In genomic region chr2:217966399-217967068, GRCh38 we compare ENCODE assay signal across 12 cellular contexts. TPM values are rescaled to one million over a fixed set of nuclear protein-coding genes. Genes with fewer than 3 reads are reported as not detected.
DNase-seq lines count a peak whose midpoint lies in the region; ATAC-seq and TF ChIP-seq lines count a peak whose summit lies in the region.
"Had no signal": no experiment of that assay in that cellular context is flagged by ENCODE, and none has a peak within 500 bp of the region (broad histone marks: within the 10 kb centered on the region; RNA-seq: fewer than 3 reads in every experiment).

No MANE protein-coding gene starts in this region.

- TF ChIP-seq CTCF in SK-N-SH (IDR thresholded peaks at IDR 0.05) (no peak), gastroesophageal sphincter (IDR thresholded peaks at IDR 0.05) (no peak), uterus (IDR thresholded peaks at IDR 0.05) (no peak)

- no peak for TF ChIP-seq RAD21 in SK-N-SH (IDR thresholded peaks at IDR 0.05; ENCODE audit: low read length)

- H3K14ac ChIP-seq in neuronal stem cell (ENCODE audit: low read length): no peak overlapping the region

- WGBS in SK-N-SH (ENCODE audit: low lambda C conversion rate): 89% methylated on average over 10 of the region's 10 CpGs
- WGBS in gastroesophageal sphincter (ENCODE audit: low coverage in 1 of 2), 2 donors: 10 to 16% methylated on average over 3 to 5 of the region's 10 CpGs
- no CpG with 5 or more reads among the region's 10 CpGs for WGBS in neuronal stem cell (ENCODE audit: extremely low coverage in 2 of 2, insufficient read length in 2 of 2, insufficient replicate concordance in 1 of 2), 2 donors

- H3K18ac ChIP-seq in neuronal stem cell (ENCODE audit: low read length): peak overlapping the region; percentile 45

- H3K23ac ChIP-seq in neuronal stem cell (ENCODE audit: low read depth, low read length, poor library complexity): no peak overlapping the region

- no peak overlapping the region for H4K91ac ChIP-seq in neuronal stem cell (ENCODE audit: low read depth, low read length, poor library complexity)

- H3K27me3 ChIP-seq in SK-N-SH (ENCODE audit: insufficient read depth) (no peaks in the 10 kb centered on the region), gastroesophageal sphincter (no peaks in the 10 kb centered on the region), neuronal stem cell (ENCODE audit: control insufficient read depth in 3 of 3, insufficient read depth in 3 of 3, low read depth in 1 of 3, low read length in 3 of 3) (no peaks in the 10 kb centered on the region), uterus (no peaks in the 10 kb centered on the region)
- H3K27me3 ChIP-seq: upper lobe of left lung had no signal

- H2BK120ac ChIP-seq in neuronal stem cell (ENCODE audit: low read depth, low read length): no peak overlapping the region

- no peak overlapping the region for H2BK12ac ChIP-seq in neuronal stem cell (ENCODE audit: low read length)

- no peaks in the 10 kb centered on the region for H3K79me1 ChIP-seq in neuronal stem cell (ENCODE audit: low read depth, low read length)

- no peak overlapping the region for H4K8ac ChIP-seq in neuronal stem cell (ENCODE audit: low read depth, low read length)

- no peak overlapping the region for H3K4ac ChIP-seq in neuronal stem cell (ENCODE audit: low read length)

- intact Hi-C loops in uterus (cut with DNase I; ENCODE audit: low total_unique reads): no loop called here

- ATAC-seq in SK-N-SH treated with all-trans-retinoic acid at 6 μM for 48 hours: no peak
- no peak for ATAC-seq in gastroesophageal sphincter
- ATAC-seq in HG03135 (IDR thresholded peaks at IDR 0.05; ENCODE audit: unreplicated experiment): no peak

- no peak overlapping the region for H2AK5ac ChIP-seq in neuronal stem cell (ENCODE audit: low read depth, low read length)

- TF ChIP-seq EP300 in SK-N-SH (IDR thresholded peaks at IDR 0.05; ENCODE audit: borderline replicate concordance in 1 of 2, low read depth in 1 of 2, low read length in 1 of 2) (no peak), gastroesophageal sphincter (IDR thresholded peaks at IDR 0.05) (no peak)

- H3K4me3 ChIP-seq in SK-N-SH (ENCODE audit: low read depth in 2 of 2, low read length in 1 of 2) (no peak overlapping the region), gastroesophageal sphincter (no peak overlapping the region), neuronal stem cell (ENCODE audit: low read length in 2 of 2) (no peak overlapping the region), uterus (no peak overlapping the region)
- H3K4me3 ChIP-seq: upper lobe of left lung had no signal

- peaks cover 12% of the 10 kb centered on the region for H3F3A ChIP-seq in SK-N-SH (replicated peaks; ENCODE audit: insufficient read depth)

- TF ChIP-seq POLR2A in gastroesophageal sphincter (IDR thresholded peaks at IDR 0.05): no peak
- TF ChIP-seq POLR2A in uterus (IDR thresholded peaks at IDR 0.05): no peak

- H2AFZ ChIP-seq in SK-N-SH (ENCODE audit: low read depth): no peak overlapping the region
- H2AFZ ChIP-seq in neuronal stem cell (ENCODE audit: low read length): peak overlapping the region; percentile 15

- H3K27ac ChIP-seq in SK-N-SH (ENCODE audit: low read depth in 2 of 2, low read length in 1 of 2): 0 out of 4 replicates have a peak overlapping the region, but pooled peaks of 1 of the 2 experiments have one; percentile 14
- H3K27ac ChIP-seq in gastroesophageal sphincter: peak overlapping the region; percentile 9 to 95 (median 82)
- H3K27ac ChIP-seq in neuronal stem cell (replicated peaks; ENCODE audit: low read length): no peak overlapping the region
- H3K27ac ChIP-seq in uterus: peak overlapping the region; percentile 91 to 97
- H3K27ac ChIP-seq in substantia nigra (ENCODE audit: low read depth, low read length, poor library complexity, severe bottlenecking): no peak overlapping the region
- H3K27ac ChIP-seq: RWPE1 had no signal

- H3K9me2 ChIP-seq in SK-N-SH: no peaks in the 10 kb centered on the region

- POLR2A ChIA-PET in SK-N-SH (lab: Yijun Ruan, JAX): no interaction called here

- H2BK15ac ChIP-seq in neuronal stem cell (ENCODE audit: low read length): no peak overlapping the region

- H3K79me2 ChIP-seq in SK-N-SH (ENCODE audit: insufficient read depth): peaks cover 74% of the 10 kb centered on the region

- H3K4me2 ChIP-seq in SK-N-SH: peak overlapping the region; percentile 46; the same call in 1 of the 2 replicates
- no peak overlapping the region for H3K4me2 ChIP-seq in neuronal stem cell (ENCODE audit: insufficient read depth, low read length, poor library complexity, severe bottlenecking)

- CTCF ChIA-PET in SK-N-SH (lab: Yijun Ruan, JAX): interaction anchor here (0.6 to 3.6 kb wide), 5 partner anchors 17 to 181 kb away, joined by 3 to 12 read pairs (median 5); no protein-coding TSS in a partner anchor

- H3K9me3 ChIP-seq in SK-N-SH: no peaks in the 10 kb centered on the region
- H3K9me3 ChIP-seq in gastroesophageal sphincter: no peaks in the 10 kb centered on the region
- no peaks in the 10 kb centered on the region for H3K9me3 ChIP-seq in neuronal stem cell (replicated peaks in 1 of 2; ENCODE audit: control insufficient read depth in 2 of 2, insufficient read depth in 1 of 2, low read depth in 1 of 2, low read length in 2 of 2)
- no peaks in the 10 kb centered on the region for H3K9me3 ChIP-seq in uterus
- H3K9me3 ChIP-seq: upper lobe of left lung had no signal

- H3K36me3 ChIP-seq in SK-N-SH (replicated peaks in 1 of 2; ENCODE audit: control insufficient read depth in 1 of 2, insufficient read depth in 2 of 2, low read length in 1 of 2) (peaks cover 3 to 28% of the 10 kb centered on the region in 2 experiments), gastroesophageal sphincter (no peaks in the 10 kb centered on the region), neuronal stem cell (replicated peaks in 1 of 2; ENCODE audit: control insufficient read depth in 2 of 2, insufficient read depth in 2 of 2, low read length in 2 of 2) (no peaks in the 10 kb centered on the region), uterus (no peaks in the 10 kb centered on the region)
- H3K36me3 ChIP-seq: upper lobe of left lung had no signal

- peaks cover 74% of the 10 kb centered on the region for H4K20me1 ChIP-seq in SK-N-SH (ENCODE audit: insufficient read depth)

- peaks cover 12 to 34% of the 10 kb centered on the region in 2 experiments; a peak in 2 of 4 replicates for H3K4me1 ChIP-seq in SK-N-SH (ENCODE audit: control insufficient read depth in 1 of 2, insufficient read depth in 2 of 2, low read depth in 1 of 2, low read length in 1 of 2)
- H3K4me1 ChIP-seq in gastroesophageal sphincter: peaks cover 12 to 90% (median 36%) of the 10 kb centered on the region in 3 donors
- peaks cover 0 to 12% of the 10 kb centered on the region in 2 donors for H3K4me1 ChIP-seq in neuronal stem cell (ENCODE audit: control insufficient read depth in 2 of 2, insufficient read depth in 1 of 2, low read depth in 1 of 2, low read length in 2 of 2)
- H3K4me1 ChIP-seq in uterus: peaks cover 0 to 12% of the 10 kb centered on the region in 2 donors

- DNase-seq in SK-N-SH (no peak), neuronal stem cell (ENCODE audit: low spot score) (no peak), uterus (peak in 1 of 2 donors; percentile 13), substantia nigra (lab: John Stamatoyannopoulos, UW) (no peak), GM19238 (ENCODE audit: insufficient read length, low spot score) (no peak)
- DNase-seq: activated naive CD4-positive, alpha-beta T cell treated with anti-CD3 and anti-CD28 coated beads, Interleukin-2, amount 10 ng/mL, durations not matched to agents 7 days and 5 days had no signal

- no peak overlapping the region for H2BK5ac ChIP-seq in neuronal stem cell (ENCODE audit: low read length)

- no peak overlapping the region for H3K9ac ChIP-seq in SK-N-SH
- no peak overlapping the region for H3K9ac ChIP-seq in neuronal stem cell (ENCODE audit: low read depth, low read length, poor library complexity)

TF ChIP-seq in SK-N-SH, 30 proteins besides CTCF, POLR2A, EP300 and RAD21 (continues in another document):
- TF ChIP-seq GABPA (IDR thresholded peaks at IDR 0.05; ENCODE audit: low read depth) (no peak), IRF3 (IDR thresholded peaks at IDR 0.05; ENCODE audit: low read depth, low read length) (no peak), RCOR1 (IDR thresholded peaks at IDR 0.05; ENCODE audit: low read length) (no peak)

TF ChIP-seq in SK-N-SH treated with all-trans-retinoic acid at 6 μM for 48 hours, 23 proteins besides CTCF, POLR2A, EP300 and RAD21:
- TF ChIP-seq ISL1 (CRISPR knock-in tag; IDR thresholded peaks at IDR 0.05) (no peak), PPARA (CRISPR knock-in tag; IDR thresholded peaks at IDR 0.05; ENCODE audit: borderline replicate concordance) (no peak), GLIS3 (CRISPR knock-in tag; IDR thresholded peaks at IDR 0.05) (no peak), CSDC2 (CRISPR knock-in tag; IDR thresholded peaks at IDR 0.05) (no peak), TCF4 (CRISPR knock-in tag; IDR thresholded peaks at IDR 0.05; ENCODE audit: borderline replicate concordance) (no peak), ZFP30 (CRISPR knock-in tag; IDR thresholded peaks at IDR 0.05) (no peak)

RNA-seq across cellular contexts. Expression of gene TNS1, which starts 36.3 kb away (rescaled TPM):
- polyA plus RNA-seq in SK-N-SH (2012; rRNA removed): 10.5 and 12.1 TPM in 2 replicates
- polyA plus RNA-seq in SK-N-SH (2012; cell fraction: cytosol; rRNA removed): 7.1 and 10.2 TPM in 2 replicates
- 34.1 and 40.8 TPM in 2 replicates for polyA plus RNA-seq in SK-N-SH (2012; cell fraction: nucleus; rRNA removed)
- 1,000 to 10,000 TPM in 3 of 4 donors, 100 to 1,000 TPM in 1; 825 to 2,193 (median 1,462) TPM for total RNA-seq in gastroesophageal sphincter
- polyA plus RNA-seq in neuronal stem cell (2013, experiment 1 of 2): 1.1 TPM
- 1.3 TPM for polyA plus RNA-seq in neuronal stem cell (2013, experiment 2 of 2)
- total RNA-seq in uterus: 1,000 to 10,000 TPM in 1 of 4 donors, 100 to 1,000 TPM in 3; 144 to 1,338 (median 313) TPM
- total RNA-seq: NCI-H460 had no signal

Comparison
In these comparisons a context has a peak if more than half of its experiments do, and no peak if none do; other contexts are left out.
1. H3K27ac ChIP-seq: peak in gastroesophageal sphincter (4 of 4) and uterus (2 of 2); none in neuronal stem cell (single experiment) and substantia nigra (single experiment).